In genomic region chr5:176365663-176366574, GRCh38 we compare ENCODE assay signal across 8 cellular contexts. TPM values are rescaled to one million over a fixed set of nuclear protein-coding genes. Genes with fewer than 3 reads are reported as not detected.
DNase-seq lines count a peak whose midpoint lies in the region; ATAC-seq and TF ChIP-seq lines count a peak whose summit lies in the region.

No MANE protein-coding gene starts in this region.

- H2BK5ac ChIP-seq in trophoblast cell (ENCODE audit: low read depth, low read length, poor library complexity) = no peak overlapping the region

- peak overlapping the region; percentile 73 for H4K8ac ChIP-seq in trophoblast cell (ENCODE audit: low read depth, low read length)

- intact Hi-C loops in left ventricle myocardium inferior (cut with micrococcal nuclease) = no loop called here

- H2AFZ ChIP-seq in trophoblast cell (ENCODE audit: insufficient read depth, low read length, poor library complexity) = peak overlapping the region; percentile 53

- peak overlapping the region; percentile 85 for H3K27ac ChIP-seq in left ventricle myocardium inferior (replicated peaks)
- no peak overlapping the region for H3K27ac ChIP-seq in trophoblast cell (ENCODE audit: low read depth, low read length)

- no peak overlapping the region for H2AK5ac ChIP-seq in trophoblast cell (ENCODE audit: low read length)

- H3K27ac Mint-ChIP-seq in IgD-negative memory B cell = peak overlapping the region in 1 of 3 donors; percentile 23
- H3K27ac Mint-ChIP-seq in activated naive CD8-positive, alpha-beta T cell treated with anti-CD3 and anti-CD28 coated beads for 36 hours = peak overlapping the region; percentile 13

- peak overlapping the region; percentile 44 for H3K14ac ChIP-seq in trophoblast cell (ENCODE audit: low read length)

- H3K4me1 ChIP-seq in left ventricle myocardium inferior (peaks cover 49% of the 10 kb centered on the region), trophoblast cell (ENCODE audit: control insufficient read depth in 1 of 2, insufficient read depth in 2 of 2, low read length in 2 of 2) (peaks cover 8 to 12% of the 10 kb centered on the region in 2 experiments)

- no peaks in the 10 kb centered on the region for H3K9me3 ChIP-seq in left ventricle myocardium inferior (replicated peaks)
- H3K9me3 ChIP-seq in trophoblast cell (ENCODE audit: insufficient read depth, low read depth, low read length) = peaks cover 5% of the 10 kb centered on the region

- H3K4me3 ChIP-seq in left ventricle myocardium inferior = peak overlapping the region; percentile 90
- H3K4me3 ChIP-seq in trophoblast cell (ENCODE audit: low read depth, low read length) = peak overlapping the region; percentile 84

- ATAC-seq in GM18858 (IDR thresholded peaks at IDR 0.05; ENCODE audit: unreplicated experiment) = no peak

- peak overlapping the region; percentile 68 for H3K9ac ChIP-seq in trophoblast cell (ENCODE audit: low read length)

- H3K4me1 Mint-ChIP-seq in IgD-negative memory B cell = peaks cover 10 to 16% (median 16%) of the 10 kb centered on the region in 3 donors
- peaks cover 17% of the 10 kb centered on the region for H3K4me1 Mint-ChIP-seq in activated naive CD8-positive, alpha-beta T cell treated with anti-CD3 and anti-CD28 coated beads for 36 hours

- H3K18ac ChIP-seq in trophoblast cell (ENCODE audit: low read length) = peak overlapping the region; percentile 9

- peak; percentile 4 for DNase-seq in activated CD4-positive, CD25-positive, alpha-beta regulatory T cell treated with anti-CD3 and anti-CD28 coated beads, Interleukin-2, amount 50 U/mL, for 16 hours (ENCODE audit: low read depth, low spot score)
- no peak for DNase-seq in activated CD4-positive, CD25-positive, alpha-beta regulatory T cell (lab: John Stamatoyannopoulos, UW)
- DNase-seq in activated naive CD8-positive, alpha-beta T cell treated with anti-CD3 and anti-CD28 coated beads for 36 hours = peak; percentile 58
- DNase-seq in left ventricle myocardium inferior (peak; percentile 64), trophoblast cell (no peak), NCI-H1694 (lab: John Stamatoyannopoulos, UW) (no peak)

- peak overlapping the region; percentile 2 for H4K12ac ChIP-seq in trophoblast cell (ENCODE audit: low read depth, low read length)

- peak overlapping the region; percentile 2 for H2BK120ac ChIP-seq in trophoblast cell (ENCODE audit: insufficient read depth, low read length, poor library complexity)

- TF ChIP-seq CTCF in left ventricle myocardium inferior (IDR thresholded peaks at IDR 0.05; ENCODE audit: borderline replicate concordance) = no peak

- H3K4ac ChIP-seq in trophoblast cell (ENCODE audit: low read depth, low read length) = no peak overlapping the region

- peak overlapping the region; percentile 33 for H4K91ac ChIP-seq in trophoblast cell (ENCODE audit: low read depth, low read length)

- H3K23ac ChIP-seq in trophoblast cell (ENCODE audit: low read length) = no peak overlapping the region

- H3K27me3 ChIP-seq in left ventricle myocardium inferior (ENCODE audit: low read depth) = no peaks in the 10 kb centered on the region
- peaks cover 17% of the 10 kb centered on the region for H3K27me3 ChIP-seq in trophoblast cell (ENCODE audit: insufficient read depth, low read length)

- H3K36me3 ChIP-seq in left ventricle myocardium inferior (peaks cover 25% of the 10 kb centered on the region), trophoblast cell (ENCODE audit: control insufficient read depth in 1 of 2, insufficient read depth in 2 of 2, low read length in 2 of 2) (peaks cover 4 to 7% of the 10 kb centered on the region in 2 experiments)

- H3K4me2 ChIP-seq in trophoblast cell (ENCODE audit: low read length) = peak overlapping the region; percentile 97

- no peak overlapping the region for H2BK12ac ChIP-seq in trophoblast cell (ENCODE audit: low read length)

- H3K79me2 ChIP-seq in trophoblast cell (ENCODE audit: control insufficient read depth, insufficient read depth, low read length, poor library complexity) = peaks cover 6% of the 10 kb centered on the region

- WGBS in trophoblast cell (ENCODE audit: extremely low coverage, insufficient coverage, insufficient read length) = no CpG with 5 or more reads among the region's 95 CpGs

- H3K79me1 ChIP-seq in trophoblast cell (ENCODE audit: low read length) = peaks cover 10% of the 10 kb centered on the region

- no peaks in the 10 kb centered on the region for H3K27me3 Mint-ChIP-seq in IgD-negative memory B cell
- H3K27me3 Mint-ChIP-seq in activated naive CD8-positive, alpha-beta T cell treated with anti-CD3 and anti-CD28 coated beads for 36 hours = no peaks in the 10 kb centered on the region

- peak overlapping the region; percentile 73 to 89 (median 82) for H3K4me3 Mint-ChIP-seq in IgD-negative memory B cell
- H3K4me3 Mint-ChIP-seq in activated naive CD8-positive, alpha-beta T cell treated with anti-CD3 and anti-CD28 coated beads for 36 hours = peak overlapping the region; percentile 74

- no peaks in the 10 kb centered on the region for H3K9me3 Mint-ChIP-seq in IgD-negative memory B cell
- no peaks in the 10 kb centered on the region for H3K9me3 Mint-ChIP-seq in activated naive CD8-positive, alpha-beta T cell treated with anti-CD3 and anti-CD28 coated beads for 36 hours

- H3K36me3 Mint-ChIP-seq in IgD-negative memory B cell = peaks cover 5% of the 10 kb centered on the region
- H3K36me3 Mint-ChIP-seq in activated naive CD8-positive, alpha-beta T cell treated with anti-CD3 and anti-CD28 coated beads for 36 hours = peaks cover 16% of the 10 kb centered on the region

RNA-seq across cellular contexts. Expression of gene ARL10, which starts 0.6 kb away (rescaled TPM):
- 1.3 TPM for polyA plus RNA-seq in IgD-negative memory B cell
- total RNA-seq in activated naive CD8-positive, alpha-beta T cell treated with anti-CD3 and anti-CD28 coated beads for 36 hours = 10 to 100 TPM in 1 of 2 experiments, 1 to 10 TPM in 1; 8.0 to 12.1 TPM
- total RNA-seq in left ventricle myocardium inferior = 6.0 TPM
- 3.0 and 3.7 TPM in 2 replicates for polyA plus RNA-seq in trophoblast cell (2013)

RNA-seq across cellular contexts. Expression of gene KIAA1191, which starts 4.4 kb away (rescaled TPM):
- polyA plus RNA-seq in IgD-negative memory B cell = 45.2 TPM
- 10 to 100 TPM; 38.2 to 41.7 TPM for total RNA-seq in activated naive CD8-positive, alpha-beta T cell treated with anti-CD3 and anti-CD28 coated beads for 36 hours
- 91.6 TPM for total RNA-seq in left ventricle myocardium inferior
- polyA plus RNA-seq in trophoblast cell (2013) = 60.9 and 62.1 TPM in 2 replicates

RNA-seq across cellular contexts. Expression of gene NOP16, which starts 22.5 kb away (rescaled TPM):
- 38.1 TPM for polyA plus RNA-seq in IgD-negative memory B cell
- 100 to 1,000 TPM; 154 to 158 TPM for total RNA-seq in activated naive CD8-positive, alpha-beta T cell treated with anti-CD3 and anti-CD28 coated beads for 36 hours
- 19.1 TPM for total RNA-seq in left ventricle myocardium inferior
- 27.9 and 28.9 TPM in 2 replicates for polyA plus RNA-seq in trophoblast cell (2013)

RNA-seq across cellular contexts. Expression of gene HIGD2A, which starts 22.6 kb away (rescaled TPM):
- polyA plus RNA-seq in IgD-negative memory B cell = 242 TPM
- 10 to 100 TPM; 94.0 to 94.5 TPM for total RNA-seq in activated naive CD8-positive, alpha-beta T cell treated with anti-CD3 and anti-CD28 coated beads for 36 hours
- total RNA-seq in left ventricle myocardium inferior = 217 TPM
- polyA plus RNA-seq in trophoblast cell (2013) = 172 and 175 TPM in 2 replicates

RNA-seq across cellular contexts. Expression of gene CLTB, which starts 50.4 kb away (rescaled TPM):
- 54.1 TPM for polyA plus RNA-seq in IgD-negative memory B cell
- total RNA-seq in activated naive CD8-positive, alpha-beta T cell treated with anti-CD3 and anti-CD28 coated beads for 36 hours = 10 to 100 TPM; 53.4 to 57.7 TPM
- total RNA-seq in left ventricle myocardium inferior = 216 TPM
- polyA plus RNA-seq in trophoblast cell (2013) = 128 and 137 TPM in 2 replicates

Comparison
In these comparisons a context has a peak if more than half of its experiments do, and no peak if none do; other contexts are left out.
1. DNase-seq: peak in activated CD4-positive, CD25-positive, alpha-beta regulatory T cell treated with anti-CD3 and anti-CD28 coated beads, Interleukin-2, amount 50 U/mL, for 16 hours (single experiment), activated naive CD8-positive, alpha-beta T cell treated with anti-CD3 and anti-CD28 coated beads for 36 hours (single experiment) and left ventricle myocardium inferior (single experiment); none in activated CD4-positive, CD25-positive, alpha-beta regulatory T cell (0 of 4), trophoblast cell (0 of 2) and NCI-H1694 (single experiment).